In the genomic region with DNA sequence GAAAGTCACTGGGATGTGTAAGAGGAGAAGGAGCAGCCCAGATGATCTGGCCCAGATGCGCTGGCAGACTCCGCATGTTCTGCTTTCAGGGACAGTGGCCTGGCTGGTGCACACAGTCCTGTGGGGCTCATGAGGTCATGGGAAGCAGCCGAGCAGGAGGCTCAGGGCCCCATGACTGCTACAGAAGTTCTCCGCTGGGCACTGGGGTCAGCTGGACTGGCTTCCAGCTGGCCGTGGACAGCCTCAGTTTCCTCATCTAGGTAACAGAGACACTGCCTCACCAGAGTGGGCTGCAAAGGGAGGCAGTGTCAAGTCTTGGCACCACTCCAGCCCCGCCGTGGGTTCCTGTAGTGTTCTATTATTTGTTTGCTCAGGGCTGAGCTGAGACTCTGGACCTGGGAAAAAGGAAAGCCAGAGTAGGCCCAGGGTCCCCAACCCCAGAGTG, we compare ENCODE assay signal across 9 cellular contexts. TPM values are rescaled to one million over a fixed set of nuclear protein-coding genes. Genes with fewer than 3 reads are reported as not detected.
A peak's percentile ranks its signal among the peaks of the same experiment; 100 is the strongest.
DNase-seq lines count a peak whose midpoint lies in the region; ATAC-seq and TF ChIP-seq lines count a peak whose summit lies in the region.
"Had no signal": no experiment of that assay in that cellular context is flagged by ENCODE, and none has a peak within 500 bp of the region (broad histone marks: within the 10 kb centered on the region; RNA-seq: fewer than 3 reads in every experiment).

No MANE protein-coding gene starts in this region.

- H3K27ac ChIP-seq in esophagus (ENCODE audit: low read depth in 2 of 2, low read length in 1 of 2) = peak overlapping the region; percentile 64 to 82
- peak overlapping the region; percentile 42 to 86 (median 69) for H3K27ac ChIP-seq in thyroid gland

- H3K9me3 ChIP-seq in esophagus (ENCODE audit: control insufficient read depth in 2 of 2, insufficient read depth in 1 of 2, low read depth in 1 of 2, low read length in 1 of 2) (no peaks in the 10 kb centered on the region), mucosa of descending colon (no peaks in the 10 kb centered on the region), thyroid gland (no peaks in the 10 kb centered on the region)
- H3K9me3 ChIP-seq: A549 had no signal

- no peaks in the 10 kb centered on the region for H3K27me3 Mint-ChIP-seq in T-helper 1 cell treated with Interleukin-12 subunit alpha and Interleukin-12 subunit beta and Interleukin-4 antibody, amounts not matched to agents 30 μg/mL and 1 μg/mL, for 36 hours (ENCODE audit: low read depth)

- peak overlapping the region; percentile 98 for H3K27ac Mint-ChIP-seq in T-helper 1 cell treated with Interleukin-12 subunit alpha and Interleukin-12 subunit beta and Interleukin-4 antibody, amounts not matched to agents 30 μg/mL and 1 μg/mL, for 36 hours

- intact Hi-C loops in mucosa of descending colon (cut with DNase I, micrococcal nuclease) (no loop called here), thyroid gland (cut with DNase I) (no loop called here)

- peaks cover 63% of the 10 kb centered on the region for H3K4me1 Mint-ChIP-seq in T-helper 1 cell treated with Interleukin-12 subunit alpha and Interleukin-12 subunit beta and Interleukin-4 antibody, amounts not matched to agents 30 μg/mL and 1 μg/mL, for 36 hours (ENCODE audit: low read depth)

- H3K4me3 ChIP-seq in esophagus (ENCODE audit: low read depth in 1 of 2, low read length in 2 of 2) (no peak overlapping the region), mucosa of descending colon (no peak overlapping the region), thyroid gland (replicated peaks in 1 of 3) (no peak overlapping the region)
- H3K4me3 ChIP-seq: A549 had no signal

- 59 to 62% methylated on average over 7 of the region's 7 CpGs for WGBS in esophagus, 2 donors
- WGBS in thyroid gland, 2 donors = 58 to 67% methylated on average over 7 of the region's 7 CpGs

- ATAC-seq in mucosa of descending colon = peak; percentile 32
- ATAC-seq in HG02798 (IDR thresholded peaks at IDR 0.05; ENCODE audit: poor library complexity, unreplicated experiment) = no peak
- ATAC-seq in GM19324 (IDR thresholded peaks at IDR 0.05; ENCODE audit: low FRiP score, unreplicated experiment) = no peak

- no peaks in the 10 kb centered on the region for H3K27me3 ChIP-seq in esophagus (ENCODE audit: control insufficient read depth in 1 of 2, insufficient read depth in 2 of 2, low read length in 2 of 2)
- no peaks in the 10 kb centered on the region for H3K27me3 ChIP-seq in thyroid gland

- no peak overlapping the region for H3K4me3 Mint-ChIP-seq in T-helper 1 cell treated with Interleukin-12 subunit alpha and Interleukin-12 subunit beta and Interleukin-4 antibody, amounts not matched to agents 30 μg/mL and 1 μg/mL, for 36 hours

- TF ChIP-seq POLR2A in thyroid gland (IDR thresholded peaks at IDR 0.05) = no peak

- H3K4me1 ChIP-seq in esophagus (ENCODE audit: control insufficient read depth in 2 of 2, insufficient read depth in 2 of 2, low read length in 1 of 2) = peaks cover 0 to 24% of the 10 kb centered on the region in 2 donors
- peaks cover 48% of the 10 kb centered on the region for H3K4me1 ChIP-seq in mucosa of descending colon (ENCODE audit: low read depth)
- H3K4me1 ChIP-seq in thyroid gland = peaks cover 39 to 50% of the 10 kb centered on the region in 2 donors

- H3K36me3 ChIP-seq in esophagus (ENCODE audit: control insufficient read depth in 2 of 2, insufficient read depth in 2 of 2, low read length in 1 of 2) = peaks cover 5 to 37% of the 10 kb centered on the region in 2 donors
- no peaks in the 10 kb centered on the region for H3K36me3 ChIP-seq in mucosa of descending colon (ENCODE audit: low read depth)
- peaks cover 9 to 11% of the 10 kb centered on the region in 2 donors for H3K36me3 ChIP-seq in thyroid gland

- TF ChIP-seq CTCF in mucosa of descending colon (IDR thresholded peaks at IDR 0.05) = no peak
- no peak for TF ChIP-seq CTCF in thyroid gland (IDR thresholded peaks at IDR 0.05)

- DNase-seq in T-helper 1 cell (no peak), mucosa of descending colon (peak; percentile 47 to 74 (median 68)), thyroid gland (peak; percentile 34 to 41), NK-92 (lab: John Stamatoyannopoulos, UW; ENCODE audit: unreplicated experiment) (no peak)

- H3K9me3 Mint-ChIP-seq in T-helper 1 cell treated with Interleukin-12 subunit alpha and Interleukin-12 subunit beta and Interleukin-4 antibody, amounts not matched to agents 30 μg/mL and 1 μg/mL, for 36 hours = no peaks in the 10 kb centered on the region

- H3K36me3 Mint-ChIP-seq in T-helper 1 cell treated with Interleukin-12 subunit alpha and Interleukin-12 subunit beta and Interleukin-4 antibody, amounts not matched to agents 30 μg/mL and 1 μg/mL, for 36 hours (ENCODE audit: low read depth) = peaks cover 36% of the 10 kb centered on the region

RNA-seq across cellular contexts. Expression of gene MED15, which starts 45.1 kb away (rescaled TPM):
- polyA plus RNA-seq in esophagus = 10 to 100 TPM; 31.0 to 55.9 TPM
- total RNA-seq in mucosa of descending colon (100 to 1,000 TPM in 2 of 3 donors, 10 to 100 TPM in 1; 99.9 to 125 (median 114) TPM), thyroid gland (10 to 100 TPM; 33.6 to 65.1 (median 36.1) TPM)

RNA-seq across cellular contexts. Expression of gene KLHL22, which starts 56.9 kb away (rescaled TPM):
- 1 to 10 TPM; 5.7 to 6.3 TPM for polyA plus RNA-seq in esophagus
- 10 to 100 TPM in 2 of 3 donors, 1 to 10 TPM in 1; 9.5 to 24.1 (median 14.7) TPM for total RNA-seq in mucosa of descending colon
- total RNA-seq in thyroid gland = 10 to 100 TPM; 38.0 to 76.9 (median 61.0) TPM

Comparison
In these comparisons a context has a peak if more than half of its experiments do, and no peak if none do; other contexts are left out.
1. DNase-seq: peak in mucosa of descending colon (3 of 3) and thyroid gland (2 of 2); none in T-helper 1 cell (0 of 5) and NK-92 (single experiment).